22 cellular contexts compared by ENCODE assay signal in the genomic region with DNA sequence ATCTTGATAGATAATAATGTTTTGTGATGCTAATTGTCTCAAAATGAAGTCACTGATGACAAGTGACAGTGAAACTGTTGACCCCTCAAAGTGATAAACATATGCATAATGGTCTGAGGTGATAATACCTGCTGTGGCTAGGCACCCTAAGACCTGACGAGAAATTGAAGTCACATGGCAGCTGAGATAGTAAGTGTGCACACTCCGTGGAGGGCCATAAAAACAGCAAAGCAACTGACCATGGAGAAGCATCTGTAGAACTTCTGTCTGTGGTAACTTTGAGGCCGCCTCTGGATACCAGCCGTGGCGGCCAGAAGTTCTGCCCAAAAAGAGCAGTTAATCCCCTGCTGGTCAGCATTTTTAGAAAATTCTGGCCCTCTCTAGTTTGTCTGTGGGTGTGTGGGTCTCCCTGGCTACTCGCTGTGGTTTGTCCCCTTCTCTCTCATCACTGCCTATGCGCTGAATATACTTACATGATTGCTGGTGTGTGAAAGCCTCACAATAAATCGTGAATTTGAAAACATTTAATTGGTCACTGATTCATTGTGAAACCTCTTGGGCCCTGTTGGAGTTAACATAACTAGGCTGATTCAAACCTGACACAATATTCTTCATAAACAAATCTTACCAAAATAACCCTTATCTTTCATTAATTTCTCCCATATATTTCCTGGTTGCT. TPM values are rescaled to one million over a fixed set of nuclear protein-coding genes. Genes with fewer than 3 reads are reported as not detected.
A peak's percentile ranks its signal among the peaks of the same experiment; 100 is the strongest.
DNase-seq lines count a peak whose midpoint lies in the region; ATAC-seq, FAIRE-seq and TF ChIP-seq lines count a peak whose summit lies in the region.
"Had no signal": no experiment of that assay in that cellular context is flagged by ENCODE, and none has a peak within 500 bp of the region (broad histone marks: within the 10 kb centered on the region; RNA-seq: fewer than 3 reads in every experiment).

No MANE protein-coding gene starts in this region.

- H3K27ac ChIP-seq in GM12878 (ENCODE audit: control insufficient read depth, insufficient read depth), result no peak overlapping the region
- H3K27ac ChIP-seq in dorsolateral prefrontal cortex, result no peak overlapping the region
- H3K27ac ChIP-seq: testis, WERI-Rb-1 had no signal

- H3K9ac ChIP-seq in GM12878 (ENCODE audit: control insufficient read depth, insufficient read depth, low read length), result no peak overlapping the region

- BruUV-seq in GM12878 (replicated peaks; lab: Mats Ljungman, UMichigan), result no TSS peak

- 0 out of 2 replicates have a peak overlapping the region, but pooled peaks have one; percentile 13 for H3K4me2 ChIP-seq in GM12878 (ENCODE audit: control insufficient read depth, insufficient read depth)

- 0 out of 2 replicates have a peak, but pooled peaks cover 2% of the 10 kb centered on the region for H3K4me1 ChIP-seq in GM12878 (ENCODE audit: control insufficient read depth, insufficient read depth, low read length)
- H3K4me1 ChIP-seq: testis had no signal

- no peak overlapping the region for H3K4me3 ChIP-seq in GM12878
- H3K4me3 ChIP-seq in dorsolateral prefrontal cortex, result no peak overlapping the region
- H3K4me3 ChIP-seq: testis had no signal

- in situ Hi-C loops in GM12878 (cut with MboI), result no loop called here

- TF ChIP-seq CTCF in GM12878 (IDR thresholded peaks at IDR 0.05 in 2 of 3, conservative IDR thresholded peaks at IDR 0.05 in 1 of 3; ENCODE audit: control insufficient read depth in 2 of 3, extremely low read depth in 1 of 3, insufficient read depth in 1 of 3, low read depth in 3 of 3, low read length in 3 of 3), result no peak
- no peak for TF ChIP-seq CTCF in dorsolateral prefrontal cortex (IDR thresholded peaks at IDR 0.05 in 54 of 56, conservative IDR thresholded peaks at IDR 0.05 in 2 of 56; ENCODE audit: low read depth in 1 of 56, partially characterized antibody in 56 of 56)

- 0 out of 4 replicates have a peak, but pooled peaks of 1 of the 2 experiments have one; percentile 10 for TF ChIP-seq EP300 in GM12878 (IDR thresholded peaks at IDR 0.05; ENCODE audit: borderline replicate concordance in 1 of 2, control insufficient read depth in 1 of 2, low read depth in 2 of 2, low read length in 2 of 2)

- 0% methylated on average over 8 of the region's 8 CpGs for WGBS in GM12878 (ENCODE audit: insufficient coverage, insufficient replicate concordance, low lambda C conversion rate, missing lambda C conversion rate)

- no peak for TF ChIP-seq POLR2A in GM12878 (IDR thresholded peaks at IDR 0.05; ENCODE audit: low read depth, low read length)
- no peak for TF ChIP-seq POLR2A in GM18505 (IDR thresholded peaks at IDR 0.05; ENCODE audit: borderline replicate concordance, extremely low read depth, insufficient read depth, insufficient read length)

- intact Hi-C loops in GM12878 (cut with micrococcal nuclease; ENCODE audit: unreplicated experiment), result no loop called here
- intact Hi-C loops in dorsolateral prefrontal cortex (cut with DNase I), result no loop called here

- RAD21 ChIA-PET in GM12878 (lab: Charles Lee; ENCODE audit: unreplicated experiment), result no interaction called here

- H4K20me1 ChIP-seq in GM12878 (ENCODE audit: control insufficient read depth, insufficient read depth), result no peaks in the 10 kb centered on the region

- H3K9me3 ChIP-seq in GM12878 (replicated peaks; ENCODE audit: control insufficient read depth, insufficient read depth, low read length), result peaks cover 9% of the 10 kb centered on the region; the same call in 2 of the 3 replicates
- H3K9me3 ChIP-seq: testis had no signal

- POLR2A ChIA-PET in GM12878 (lab: Charles Lee), result no interaction called here

- TF ChIP-seq RAD21 in GM12878 (IDR thresholded peaks at IDR 0.05; ENCODE audit: insufficient read depth, low read depth, low read length), result no peak

- H3K27me3 ChIP-seq in GM12878 (replicated peaks in 1 of 2; ENCODE audit: control insufficient read depth in 2 of 2, insufficient read depth in 2 of 2, low read length in 1 of 2) (no peaks in the 10 kb centered on the region), dorsolateral prefrontal cortex (no peaks in the 10 kb centered on the region)
- H3K27me3 ChIP-seq: testis had no signal

- no peaks in the 10 kb centered on the region for H3K36me3 ChIP-seq in GM12878 (ENCODE audit: control insufficient read depth in 2 of 2, insufficient read depth in 2 of 2, low read length in 1 of 2)
- H3K36me3 ChIP-seq: WERI-Rb-1 had no signal

- ATAC-seq in GM18499 (IDR thresholded peaks at IDR 0.05; ENCODE audit: insufficient read depth, unreplicated experiment) (peak; percentile 65), GM19351 (IDR thresholded peaks at IDR 0.05; ENCODE audit: unreplicated experiment) (peak; percentile 77), HG03039 (IDR thresholded peaks at IDR 0.05; ENCODE audit: unreplicated experiment) (peak; percentile 41), GM12878 (peak; percentile 86), GM18505 (IDR thresholded peaks at IDR 0.05; ENCODE audit: unreplicated experiment) (no peak)
- ATAC-seq: left ventricle myocardium superior; stimulated activated naive B cell treated with anti-CD40 and anti-IgM and Interleukin-4, amounts not matched to agents 10 μg/mL and 1 μg/mL and 100 μg/mL, for 72 hours; T-helper 17 cell had no signal

- peak; percentile 51 for DNase-seq in GM12878 (ENCODE audit: low read depth, low spot score)
- no peak for DNase-seq in HPDE6-E6E7 (ENCODE audit: extremely low spot score)
- no peak for DNase-seq in dorsolateral prefrontal cortex
- no peak for DNase-seq in NCI-H345 treated with DMSO at 0.1 percent for 48 hours (lab: John Stamatoyannopoulos, UW; ENCODE audit: unreplicated experiment)
- DNase-seq: activated CD4-positive, alpha-beta T cell treated with anti-CD3 and anti-CD28 coated beads, Interleukin-2, amount 50 U/mL, for 1 hour; activated effector memory CD4-positive, alpha-beta T cell treated with anti-CD3 and anti-CD28 coated beads, Interleukin-2, amount 50 U/mL, for 16 hours; Calu3; cortex of kidney; H7; left ventricle myocardium superior; NCI-H1105; NCI-H2029 treated with DMSO at 0.1 percent for 48 hours; NCI-H446; stimulated activated CD4-positive, alpha-beta T cell treated with anti-CD3 and anti-CD28 coated beads, Interleukin-1b, Interleukin-23, amount 100 ng/mL, for 48 hours; stimulated activated naive B cell treated with anti-CD40 and anti-IgM and Interleukin-4, amounts not matched to agents 10 μg/mL and 1 μg/mL and 100 μg/mL, for 72 hours; T-helper 17 cell; testis; WERI-Rb-1 had no signal

- H3K79me2 ChIP-seq in GM12878 (ENCODE audit: control insufficient read depth, insufficient read depth, low read length), result no peaks in the 10 kb centered on the region

- CTCF ChIA-PET in GM12878 (lab: Yijun Ruan, JAX), result no interaction called here

- no peak overlapping the region for H2AFZ ChIP-seq in GM12878 (ENCODE audit: control insufficient read depth, low read depth, low read length)

- FAIRE-seq in GM12878 (lab: Jason Lieb, UNC), result no peak

- SMC1A ChIA-PET in GM12878 (lab: Charles Lee; ENCODE audit: uncharacterized antibody, unreplicated experiment), result no interaction called here

TF ChIP-seq in GM12878, 131 proteins besides CTCF, POLR2A, EP300 and RAD21:
- TF ChIP-seq MTA2 (IDR thresholded peaks at IDR 0.05; ENCODE audit: low read depth), result peak; percentile 77
- no peak for TF ChIP-seq MYC (IDR thresholded peaks at IDR 0.05; ENCODE audit: insufficient read depth, insufficient read length, insufficient replicate concordance, low read length, severe bottlenecking)
- TF ChIP-seq RUNX3 (IDR thresholded peaks at IDR 0.05; ENCODE audit: low read length), result peak; percentile 39; the same call in 1 of the 2 replicates
- no peak for TF ChIP-seq ZNF207 (IDR thresholded peaks at IDR 0.05; ENCODE audit: borderline replicate concordance)
- peak; percentile 68; the same call in 1 of the 2 replicates for TF ChIP-seq BCL11A (IDR thresholded peaks at IDR 0.05; ENCODE audit: low read depth, low read length)

RNA-seq across cellular contexts. Expression of a gene that starts 50.6 kb away (rescaled TPM):
- not detected in 2 replicates for total RNA-seq in GM12878 (2013; cell fraction: nucleolus; rRNA removed)
- total RNA-seq in GM12878 (2014; rRNA removed) (not detected in 2 replicates), GM12878 (2014; rRNA removed; fragmentation: Illumina TruSeq; extraction: Trizol) (0.04 TPM in 1 of 2 replicates, not detected in the other), GM12878 (2021) (not detected in 2 replicates), dorsolateral prefrontal cortex (10 to 100 TPM; 26.6 to 70.3 (median 53.3) TPM)
- polyA plus RNA-seq in GM12878 (2011; ENCODE audit: low read depth), result not detected
- polyA plus RNA-seq in GM12878 (2011; rRNA removed) (0.04 TPM in 1 of 2 replicates, not detected in the other), GM12878 (2014; fragmentation: Illumina TruSeq; extraction: Trizol) (0.03 TPM in 1 of 2 replicates, not detected in the other), GM12878 (2014; fragmentation: Nextera tagmentation; extraction: Ambion mirVana) (not detected), GM12878 (2014; rRNA removed) (not detected in 2 replicates), GM12878 (2016; fragmentation: Nextera tagmentation; extraction: Ambion mirVana) (not detected)
- 0.02 and 0.03 TPM in 2 replicates for polyA plus RNA-seq in GM12878 (2011; cell fraction: cytosol; rRNA removed)
- 0.22 TPM in 1 of 2 replicates, not detected in the other for polyA plus RNA-seq in GM12878 (2011; cell fraction: nucleus; rRNA removed)
- polyA plus RNA-seq in GM12878 (2012), result not detected in 2 replicates
- polyA minus RNA-seq in GM12878 (2011; rRNA and poly(A)+ RNA removed), result not detected in 2 replicates
- not detected in 2 replicates for polyA minus RNA-seq in GM12878 (2011; cell fraction: cytosol; rRNA and poly(A)+ RNA removed)
- polyA minus RNA-seq in GM12878 (2011; cell fraction: nucleus; rRNA and poly(A)+ RNA removed), result 0.10 TPM in 1 of 2 replicates, not detected in the other

Comparison
In these comparisons a context has a peak if more than half of its experiments do, and no peak if none do; other contexts are left out.
1. RNA of a gene that starts 50.6 kb away (total RNA-seq): 26.6 to 70.3 TPM in dorsolateral prefrontal cortex; 0.04 TPM in GM12878; every median in the first group is over 10 times any median in the second.